ENCODE assay signal across 10 cellular contexts in the genomic region with DNA sequence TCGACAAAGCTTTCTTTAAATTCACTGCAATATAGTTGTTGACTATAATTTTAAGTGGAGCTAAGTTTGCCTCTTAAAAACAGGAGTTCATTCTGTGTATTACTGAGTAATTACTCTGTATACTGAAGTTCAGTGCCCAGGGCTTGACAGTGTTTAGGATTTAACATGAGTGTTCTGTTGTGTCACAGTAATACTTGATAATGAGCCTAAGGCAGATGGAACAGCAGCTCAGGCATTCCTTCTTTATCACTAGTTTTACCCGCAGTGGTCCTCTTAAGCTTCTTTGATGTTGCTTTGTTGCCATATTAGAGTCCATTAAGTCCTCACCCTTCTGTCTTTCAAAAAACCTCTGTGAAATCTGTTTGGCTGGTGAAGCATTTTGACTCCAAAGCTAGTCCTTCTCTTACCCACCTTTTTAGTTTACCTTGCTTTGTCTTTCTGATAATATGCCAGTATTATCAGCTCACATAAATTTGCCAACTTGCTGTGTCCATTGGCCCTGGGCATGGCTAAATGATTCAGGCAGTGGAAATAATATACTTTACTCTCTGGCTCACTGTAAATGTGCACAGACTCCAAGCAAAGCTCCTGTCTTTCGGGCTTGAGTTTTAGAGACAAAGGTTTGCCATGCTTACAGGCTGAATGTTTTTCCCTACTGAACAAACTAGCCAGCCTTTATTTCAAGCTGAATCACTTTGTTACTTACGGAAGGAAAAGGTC. TPM values are rescaled to one million over a fixed set of nuclear protein-coding genes. Genes with fewer than 3 reads are reported as not detected.
DNase-seq lines count a peak whose midpoint lies in the region; ATAC-seq and TF ChIP-seq lines count a peak whose summit lies in the region.
"Had no signal": no experiment of that assay in that cellular context is flagged by ENCODE, and none has a peak within 500 bp of the region (broad histone marks: within the 10 kb centered on the region; RNA-seq: fewer than 3 reads in every experiment).

No MANE protein-coding gene starts in this region.

- H3K36me3 Mint-ChIP-seq in activated naive CD4-positive, alpha-beta T cell treated with anti-CD3 and anti-CD28 coated beads, Interleukin-2, amount 50 U/mL, for 72 hours = peaks cover 8 to 30% of the 10 kb centered on the region in 2 donors
- peaks cover 8% of the 10 kb centered on the region for H3K36me3 Mint-ChIP-seq in glutamatergic neuron (ENCODE audit: unreplicated experiment)

- ATAC-seq in activated CD4-positive, CD25-positive, alpha-beta regulatory T cell treated with anti-CD3 and anti-CD28 coated beads, Interleukin-2, amount 50 U/mL, for 24 hours = peak; percentile 50 to 54
- peak; percentile 42 to 63 for ATAC-seq in activated naive CD4-positive, alpha-beta T cell treated with anti-CD3 and anti-CD28 coated beads, Interleukin-2, amount 50 U/mL, for 72 hours

- H3K27me3 ChIP-seq in thymus (ENCODE audit: control insufficient read depth, insufficient read depth) = no peaks in the 10 kb centered on the region

- H3K27me3 Mint-ChIP-seq in glutamatergic neuron (ENCODE audit: unreplicated experiment) = no peaks in the 10 kb centered on the region

- peaks cover 29% of the 10 kb centered on the region for H3K4me1 ChIP-seq in thymus (ENCODE audit: control insufficient read depth, insufficient read depth, low read length)

- no peak for TF ChIP-seq CTCF in glutamatergic neuron (IDR thresholded peaks at IDR 0.05; ENCODE audit: partially characterized antibody, unreplicated experiment)

- H3K9me3 ChIP-seq in thymus (ENCODE audit: control insufficient read depth) = no peaks in the 10 kb centered on the region

- H3K4me1 Mint-ChIP-seq in glutamatergic neuron (ENCODE audit: low read depth, unreplicated experiment) = no peaks in the 10 kb centered on the region

- peak overlapping the region; percentile 29 for H3K4me3 ChIP-seq in thymus (ENCODE audit: low read length)

- WGBS in thymus = 36% methylated on average over 4 of the region's 4 CpGs

- H3K4me3 Mint-ChIP-seq in glutamatergic neuron (ENCODE audit: unreplicated experiment) = no peak overlapping the region

- no peaks in the 10 kb centered on the region for H3K36me3 ChIP-seq in thymus (ENCODE audit: control insufficient read depth, insufficient read depth)

- H3K27ac Mint-ChIP-seq in activated naive CD4-positive, alpha-beta T cell treated with anti-CD3 and anti-CD28 coated beads, Interleukin-2, amount 50 U/mL, for 72 hours = peak overlapping the region in 1 of 2 donors; percentile 87
- no peak overlapping the region for H3K27ac Mint-ChIP-seq in glutamatergic neuron (ENCODE audit: unreplicated experiment)

- peak overlapping the region; percentile 75 for H3K27ac ChIP-seq in thymus (ENCODE audit: low read depth)

- no peak for DNase-seq in activated CD4-positive, CD25-positive, alpha-beta regulatory T cell (lab: John Stamatoyannopoulos, UW)
- no peak for DNase-seq in activated naive CD4-positive, alpha-beta T cell treated with anti-CD3 and anti-CD28 coated beads, Interleukin-2, amount 50 U/mL, for 72 hours (ENCODE audit: low spot score in 2 of 2)
- peak; percentile 9 for DNase-seq in left kidney (ENCODE audit: low read depth, low spot score)
- DNase-seq in glutamatergic neuron = no peak
- DNase-seq in dedifferentiated amniotic fluid mesenchymal stem cell (ENCODE audit: extremely low spot score) = no peak
- DNase-seq in HCEC 1CT = no peak
- DNase-seq: SIG-M5, substantia nigra had no signal

- H3K9me3 Mint-ChIP-seq in activated naive CD4-positive, alpha-beta T cell treated with anti-CD3 and anti-CD28 coated beads, Interleukin-2, amount 50 U/mL, for 72 hours = peaks cover 0 to 3% of the 10 kb centered on the region in 2 donors
- H3K9me3 Mint-ChIP-seq in glutamatergic neuron (ENCODE audit: unreplicated experiment) = peaks cover 1% of the 10 kb centered on the region

RNA-seq across cellular contexts. Expression of a gene that starts 17.7 kb away (rescaled TPM):
- total RNA-seq in activated naive CD4-positive, alpha-beta T cell treated with anti-CD3 and anti-CD28 coated beads, Interleukin-2, amount 50 U/mL, for 72 hours = 10 to 100 TPM; 43.7 to 75.8 TPM
- polyA plus RNA-seq in thymus = 30.1 TPM
- 41.0 TPM for total RNA-seq in glutamatergic neuron (ENCODE audit: unreplicated experiment)

RNA-seq across cellular contexts. Expression of a gene that starts 32.4 kb away (rescaled TPM):
- total RNA-seq in activated naive CD4-positive, alpha-beta T cell treated with anti-CD3 and anti-CD28 coated beads, Interleukin-2, amount 50 U/mL, for 72 hours = under 1 TPM; 0.33 to 0.64 TPM
- 5.0 TPM for polyA plus RNA-seq in thymus
- 2.9 TPM for total RNA-seq in glutamatergic neuron (ENCODE audit: unreplicated experiment)

RNA-seq across cellular contexts. Expression of a gene that starts 41.7 kb away (rescaled TPM):
- total RNA-seq in activated naive CD4-positive, alpha-beta T cell treated with anti-CD3 and anti-CD28 coated beads, Interleukin-2, amount 50 U/mL, for 72 hours = 10 to 100 TPM; 15.9 to 21.8 TPM
- polyA plus RNA-seq in thymus = 2.9 TPM
- 6.1 TPM for total RNA-seq in glutamatergic neuron (ENCODE audit: unreplicated experiment)

RNA-seq across cellular contexts. Expression of a gene that starts 42.2 kb away (rescaled TPM):
- 10 to 100 TPM; 58.9 to 71.6 TPM for total RNA-seq in activated naive CD4-positive, alpha-beta T cell treated with anti-CD3 and anti-CD28 coated beads, Interleukin-2, amount 50 U/mL, for 72 hours
- 55.1 TPM for polyA plus RNA-seq in thymus
- 31.1 TPM for total RNA-seq in glutamatergic neuron (ENCODE audit: unreplicated experiment)

RNA-seq across cellular contexts. Expression of a gene that starts 59.4 kb away (rescaled TPM):
- total RNA-seq in activated naive CD4-positive, alpha-beta T cell treated with anti-CD3 and anti-CD28 coated beads, Interleukin-2, amount 50 U/mL, for 72 hours = 1 to 10 TPM; 1.1 to 1.3 TPM
- 1.8 TPM for polyA plus RNA-seq in thymus
- 1.8 TPM for total RNA-seq in glutamatergic neuron (ENCODE audit: unreplicated experiment)
